In the genomic region with DNA sequence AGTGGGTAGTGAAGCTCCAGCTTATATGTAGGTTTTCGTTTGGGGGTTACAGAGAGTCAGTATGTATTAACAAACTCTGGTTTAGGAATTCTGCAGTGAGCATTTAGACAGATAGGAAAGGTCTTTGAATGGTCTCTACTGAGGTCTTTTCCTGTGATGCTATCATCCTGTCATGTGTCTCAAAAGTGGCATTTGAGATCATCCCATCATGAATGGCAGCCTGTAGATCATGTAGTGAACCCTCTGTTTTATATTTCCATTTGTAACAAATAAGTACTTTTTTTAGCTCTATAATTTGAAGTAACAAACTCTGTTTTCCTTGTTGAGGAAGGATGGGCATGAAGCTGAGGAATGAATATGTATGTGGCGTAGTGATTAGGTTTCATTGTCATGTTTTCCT, we compare ENCODE assay signal across 22 cellular contexts.
DNase-seq lines count a peak whose midpoint lies in the region; ATAC-seq and TF ChIP-seq lines count a peak whose summit lies in the region.
"Had no signal": no experiment of that assay in that cellular context is flagged by ENCODE, and none has a peak within 500 bp of the region (broad histone marks: within the 10 kb centered on the region; RNA-seq: fewer than 3 reads in every experiment).

No MANE protein-coding gene starts in this region.

- CTCF ChIA-PET in activated CD8-positive, alpha-beta T cell treated with anti-CD3 and anti-CD28 coated beads for 36 hours (lab: Charles Lee): interaction anchor here (0.9 kb wide), 1 partner anchor 13 kb away, joined by 4 read pairs; no protein-coding TSS in a partner anchor
- CTCF ChIA-PET in activated CD8-positive, alpha-beta T cell treated with anti-CD3 and anti-CD28 coated beads, Interleukin-2, amount 10 ng/mL, durations not matched to agents 7 days and 5 days (lab: Charles Lee): no interaction called here

- no peaks in the 10 kb centered on the region for H3K9me3 Mint-ChIP-seq in activated CD8-positive, alpha-beta T cell treated with anti-CD3 and anti-CD28 coated beads for 36 hours
- H3K9me3 Mint-ChIP-seq in activated CD8-positive, alpha-beta T cell treated with anti-CD3 and anti-CD28 coated beads, Interleukin-2, amount 10 ng/mL, durations not matched to agents 7 days and 5 days (ENCODE audit: insufficient read depth): no peaks in the 10 kb centered on the region
- H3K9me3 Mint-ChIP-seq in memory B cell: no peaks in the 10 kb centered on the region
- no peaks in the 10 kb centered on the region for H3K9me3 Mint-ChIP-seq in stimulated activated effector memory CD8-positive, alpha-beta T cell treated with anti-CD3 and anti-CD28 coated beads, Interleukin-12 subunit alpha, Interleukin-12 subunit beta, amount 100 ng/mL, for 72 hours
- H3K9me3 Mint-ChIP-seq: mesothelial cell of epicardium had no signal

- no peak overlapping the region for H3K4me3 Mint-ChIP-seq in activated CD8-positive, alpha-beta T cell treated with anti-CD3 and anti-CD28 coated beads for 36 hours
- H3K4me3 Mint-ChIP-seq in activated CD8-positive, alpha-beta T cell treated with anti-CD3 and anti-CD28 coated beads, Interleukin-2, amount 10 ng/mL, durations not matched to agents 7 days and 5 days: no peak overlapping the region
- no peak overlapping the region for H3K4me3 Mint-ChIP-seq in memory B cell
- no peak overlapping the region for H3K4me3 Mint-ChIP-seq in stimulated activated effector memory CD8-positive, alpha-beta T cell treated with anti-CD3 and anti-CD28 coated beads, Interleukin-12 subunit alpha, Interleukin-12 subunit beta, amount 100 ng/mL, for 72 hours
- H3K4me3 Mint-ChIP-seq: endodermal cell, mesothelial cell of epicardium had no signal

- H3K36me3 Mint-ChIP-seq in activated CD8-positive, alpha-beta T cell treated with anti-CD3 and anti-CD28 coated beads for 36 hours (ENCODE audit: low read depth): peaks cover 68% of the 10 kb centered on the region
- peaks cover 60% of the 10 kb centered on the region for H3K36me3 Mint-ChIP-seq in activated CD8-positive, alpha-beta T cell treated with anti-CD3 and anti-CD28 coated beads, Interleukin-2, amount 10 ng/mL, durations not matched to agents 7 days and 5 days (ENCODE audit: low read depth)
- peaks cover 36% of the 10 kb centered on the region for H3K36me3 Mint-ChIP-seq in memory B cell
- peaks cover 99% of the 10 kb centered on the region for H3K36me3 Mint-ChIP-seq in stimulated activated effector memory CD8-positive, alpha-beta T cell treated with anti-CD3 and anti-CD28 coated beads, Interleukin-12 subunit alpha, Interleukin-12 subunit beta, amount 100 ng/mL, for 72 hours

- H3K27me3 Mint-ChIP-seq in activated CD8-positive, alpha-beta T cell treated with anti-CD3 and anti-CD28 coated beads for 36 hours: no peaks in the 10 kb centered on the region
- H3K27me3 Mint-ChIP-seq in activated CD8-positive, alpha-beta T cell treated with anti-CD3 and anti-CD28 coated beads, Interleukin-2, amount 10 ng/mL, durations not matched to agents 7 days and 5 days (ENCODE audit: low read depth): no peaks in the 10 kb centered on the region
- H3K27me3 Mint-ChIP-seq in memory B cell: no peaks in the 10 kb centered on the region

- intact Hi-C loops in activated CD8-positive, alpha-beta T cell treated with anti-CD3 and anti-CD28 coated beads for 36 hours (cut with micrococcal nuclease): no loop called here

- no peak for TF ChIP-seq CTCF in activated CD8-positive, alpha-beta T cell treated with anti-CD3 and anti-CD28 coated beads for 36 hours (IDR thresholded peaks at IDR 0.05)
- no peak for TF ChIP-seq CTCF in VCaP (conservative IDR thresholded peaks at IDR 0.05)
- TF ChIP-seq CTCF in GM20000 (IDR thresholded peaks at IDR 0.05; ENCODE audit: extremely low read depth, missing control alignments): no peak

- H3K4me1 Mint-ChIP-seq in activated CD8-positive, alpha-beta T cell treated with anti-CD3 and anti-CD28 coated beads for 36 hours (ENCODE audit: low read depth): peaks cover 74% of the 10 kb centered on the region
- peaks cover 47% of the 10 kb centered on the region for H3K4me1 Mint-ChIP-seq in activated CD8-positive, alpha-beta T cell treated with anti-CD3 and anti-CD28 coated beads, Interleukin-2, amount 10 ng/mL, durations not matched to agents 7 days and 5 days (ENCODE audit: low read depth)
- peaks cover 31% of the 10 kb centered on the region for H3K4me1 Mint-ChIP-seq in memory B cell
- H3K4me1 Mint-ChIP-seq in stimulated activated effector memory CD8-positive, alpha-beta T cell treated with anti-CD3 and anti-CD28 coated beads, Interleukin-12 subunit alpha, Interleukin-12 subunit beta, amount 100 ng/mL, for 72 hours: peaks cover 59% of the 10 kb centered on the region

- H3K27ac Mint-ChIP-seq in activated CD8-positive, alpha-beta T cell treated with anti-CD3 and anti-CD28 coated beads for 36 hours: peak overlapping the region; percentile 54
- H3K27ac Mint-ChIP-seq in activated CD8-positive, alpha-beta T cell treated with anti-CD3 and anti-CD28 coated beads, Interleukin-2, amount 10 ng/mL, durations not matched to agents 7 days and 5 days: no peak overlapping the region
- peak overlapping the region; percentile 63 for H3K27ac Mint-ChIP-seq in memory B cell
- peak overlapping the region; percentile 55 for H3K27ac Mint-ChIP-seq in stimulated activated effector memory CD8-positive, alpha-beta T cell treated with anti-CD3 and anti-CD28 coated beads, Interleukin-12 subunit alpha, Interleukin-12 subunit beta, amount 100 ng/mL, for 72 hours

- no peak for DNase-seq in activated CD8-positive, alpha-beta T cell treated with anti-CD3 and anti-CD28 coated beads for 36 hours
- DNase-seq in activated CD8-positive, alpha-beta T cell treated with anti-CD3 and anti-CD28 coated beads, Interleukin-2, amount 10 ng/mL, durations not matched to agents 7 days and 5 days: no peak
- no peak for DNase-seq in memory B cell (ENCODE audit: low spot score in 2 of 2)
- no peak for DNase-seq in stimulated activated effector memory CD8-positive, alpha-beta T cell treated with anti-CD3 and anti-CD28 coated beads, Interleukin-12 subunit alpha, Interleukin-12 subunit beta, amount 100 ng/mL, for 72 hours (ENCODE audit: low spot score in 2 of 2)
- no peak for DNase-seq in GM20000 (ENCODE audit: low spot score)
- no peak for DNase-seq in middle frontal gyrus (ENCODE audit: extremely low spot score, low spot score)
- DNase-seq: activated CD4-positive, alpha-beta T cell treated with anti-CD3 and anti-CD28 coated beads, Interleukin-2, amount 50 U/mL, for 48 hours; amygdala; cortex of kidney; endodermal cell; HCEC 1CT; left ventricle myocardium inferior; NCI-H1694 treated with DMSO at 0.1 percent for 48 hours; NCI-H69; posterior cingulate gyrus; stimulated activated CD8-positive, alpha-beta memory T cell treated with anti-CD3 and anti-CD28 coated beads, Interleukin-4, amount 100 ng/mL, for 48 hours; T-helper 2 cell had no signal

- H3K27ac ChIP-seq in VCaP: peak overlapping the region; percentile 58
- H3K27ac ChIP-seq: left ventricle myocardium inferior, suprapubic skin had no signal

- POLR2A ChIA-PET in activated CD8-positive, alpha-beta T cell treated with anti-CD3 and anti-CD28 coated beads for 36 hours (lab: Charles Lee): interaction anchor here (0.6 to 1.0 kb wide), 2 partner anchors 13 to 783 kb away, joined by 3 read pairs; no protein-coding TSS in a partner anchor
- POLR2A ChIA-PET in activated CD8-positive, alpha-beta T cell treated with anti-CD3 and anti-CD28 coated beads, Interleukin-2, amount 10 ng/mL, durations not matched to agents 7 days and 5 days (lab: Charles Lee): interaction anchor here (0.7 kb wide), 1 partner anchor 265 kb away, joined by 3 read pairs; a partner anchor contains a TSS

- ATAC-seq in activated CD8-positive, alpha-beta T cell treated with anti-CD3 and anti-CD28 coated beads for 36 hours: no peak
- no peak for ATAC-seq in activated CD8-positive, alpha-beta T cell treated with anti-CD3 and anti-CD28 coated beads, Interleukin-2, amount 10 ng/mL, durations not matched to agents 7 days and 5 days
- no peak for ATAC-seq in memory B cell (ENCODE audit: low read depth)
- no peak for ATAC-seq in stimulated activated effector memory CD8-positive, alpha-beta T cell treated with anti-CD3 and anti-CD28 coated beads, Interleukin-12 subunit alpha, Interleukin-12 subunit beta, amount 100 ng/mL, for 72 hours
- no peak for ATAC-seq in activated CD4-positive, CD25-positive, alpha-beta regulatory T cell treated with anti-CD3 and anti-CD28 coated beads, Interleukin-2, amount 50 U/mL, for 24 hours
- ATAC-seq: GM12878 had no signal
